Comparison of ENCODE assay signal across 24 cellular contexts in the genomic region with DNA sequence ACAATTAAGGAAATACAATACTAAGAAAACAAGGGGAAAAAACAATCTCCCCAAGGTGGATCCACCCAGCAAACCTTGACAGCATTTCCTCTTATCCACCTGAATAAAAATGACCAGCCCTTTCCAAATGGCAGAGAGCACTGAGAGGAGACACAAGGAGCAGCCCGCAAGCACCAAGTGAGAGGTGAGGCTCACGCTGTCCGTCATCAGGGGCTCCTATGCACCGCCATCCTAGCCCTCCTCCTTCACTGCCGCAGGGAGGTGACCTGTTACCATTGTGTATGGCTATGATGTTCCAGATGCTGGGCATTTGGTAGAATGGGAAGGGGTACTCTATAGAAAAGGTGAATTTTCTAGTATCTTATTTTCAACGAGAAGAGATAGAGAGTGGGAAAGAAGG. TPM values are rescaled to one million over a fixed set of nuclear protein-coding genes. Genes with fewer than 3 reads are reported as not detected.
"Had no signal": no experiment of that assay in that cellular context is flagged by ENCODE, and none has a peak within 500 bp of the region (broad histone marks: within the 10 kb centered on the region; RNA-seq: fewer than 3 reads in every experiment).

No MANE protein-coding gene starts in this region.

- H3K27ac Mint-ChIP-seq: activated CD8-positive, alpha-beta T cell treated with anti-CD3 and anti-CD28 coated beads, Interleukin-2, amount 10 ng/mL, durations not matched to agents 7 days and 5 days; activated naive CD4-positive, alpha-beta T cell treated with anti-CD3 and anti-CD28 coated beads, Interleukin-2, amount 50 U/mL, for 24 hours had no signal

- DNase-seq: activated CD4-positive, alpha-beta T cell treated with anti-CD3 and anti-CD28 coated beads for 48 hours; activated CD4-positive, alpha-beta T cell treated with anti-CD3 and anti-CD28 coated beads, Interleukin-2, amount 50 U/mL, for 4 hours; activated CD8-positive, alpha-beta memory T cell treated with anti-CD3 and anti-CD28 coated beads, Interleukin-2, amount 50 U/mL, for 48 hours; activated CD8-positive, alpha-beta T cell treated with anti-CD3 and anti-CD28 coated beads, Interleukin-2, amount 10 ng/mL, durations not matched to agents 7 days and 5 days; activated T-cell treated with anti-CD3 and anti-CD28 coated beads, Interleukin-2, amount 50 U/mL, for 1 hour; central memory CD4-positive, alpha-beta T cell; NCI-H1436 treated with DMSO at 0.1 percent for 48 hours; NCI-H526 treated with DMSO at 0.1 percent for 48 hours; NCI-H82; NK-92 treated with Interleukin-12 subunit alpha and Interleukin-12 subunit beta, amount 100 ng/mL, for 24 hours; OCI-M1; Right ventricle myocardium superior; SK-N-SH; T-helper 1 cell; WERI-Rb-1 had no signal

- H3K36me3 ChIP-seq: ascending aorta, MG63, SJCRH30, WERI-Rb-1 had no signal

- H3K9me3 Mint-ChIP-seq: activated naive CD4-positive, alpha-beta T cell treated with anti-CD3 and anti-CD28 coated beads, Interleukin-2, amount 50 U/mL, for 24 hours had no signal

- H3K36me3 Mint-ChIP-seq: activated naive CD4-positive, alpha-beta T cell treated with anti-CD3 and anti-CD28 coated beads, Interleukin-2, amount 50 U/mL, for 24 hours had no signal

- H3K4me1 ChIP-seq: ascending aorta, body of pancreas, SJCRH30 had no signal

- H3K9ac ChIP-seq: KMS-11, SK-N-SH had no signal

- H3K27ac ChIP-seq: ascending aorta, body of pancreas, KMS-11, SJCRH30, WERI-Rb-1 had no signal

- H3K27me3 Mint-ChIP-seq: activated naive CD4-positive, alpha-beta T cell treated with anti-CD3 and anti-CD28 coated beads, Interleukin-2, amount 50 U/mL, for 24 hours had no signal

- H3K9me3 ChIP-seq: ascending aorta, body of pancreas, MG63, SJCRH30, SK-N-SH had no signal

- H3K4me3 ChIP-seq: ascending aorta, body of pancreas, MG63, SJCRH30 had no signal

- ATAC-seq: activated CD4-positive, CD25-positive, alpha-beta regulatory T cell treated with anti-CD3 and anti-CD28 coated beads, Interleukin-2, amount 50 U/mL, for 24 hours; activated CD8-positive, alpha-beta T cell treated with anti-CD3 and anti-CD28 coated beads, Interleukin-2, amount 10 ng/mL, durations not matched to agents 7 days and 5 days; body of pancreas; Panc1 had no signal

- H3K27me3 ChIP-seq: ascending aorta, body of pancreas had no signal

- H3K4me2 ChIP-seq: KMS-11, SK-N-SH had no signal

- H3K4me3 Mint-ChIP-seq: activated CD8-positive, alpha-beta T cell treated with anti-CD3 and anti-CD28 coated beads, Interleukin-2, amount 10 ng/mL, durations not matched to agents 7 days and 5 days; activated naive CD4-positive, alpha-beta T cell treated with anti-CD3 and anti-CD28 coated beads, Interleukin-2, amount 50 U/mL, for 24 hours had no signal

RNA-seq across cellular contexts. Expression of a gene that starts 31.2 kb away (rescaled TPM):
- total RNA-seq: activated CD8-positive, alpha-beta T cell treated with anti-CD3 and anti-CD28 coated beads, Interleukin-2, amount 10 ng/mL, durations not matched to agents 7 days and 5 days; ascending aorta; body of pancreas; Right ventricle myocardium superior; SJCRH30; T-helper 2 cell treated with Interferon-gamma antibody and Interleukin-4, amounts not matched to agents 100 ng/mL and 5 ng/mL, for 36 hours had no signal
- polyA plus RNA-seq: SK-N-SH had no signal
